In genomic region chr5:179457612-179458011, GRCh38 we compare ENCODE assay signal across 11 cellular contexts.
"Had no signal": no experiment of that assay in that cellular context is flagged by ENCODE, and none has a peak within 500 bp of the region (broad histone marks: within the 10 kb centered on the region; RNA-seq: fewer than 3 reads in every experiment).

No MANE protein-coding gene starts in this region.

- H3K4me2 ChIP-seq: GM23338 had no signal

- DNase-seq: GM23248, GOT3, H7, H9, HCEC 1CT, HFFc6 had no signal

- H3K4me3 Mint-ChIP-seq: GM23338, H9, HFFc6 had no signal

- H3K9me3 ChIP-seq: HAP-1 had no signal

- H3K4me1 ChIP-seq: HAP-1 had no signal

- H3K4me1 Mint-ChIP-seq: GM23338, H9 had no signal

- H2AFZ ChIP-seq: GM23248, GM23338 had no signal

- H3K27ac Mint-ChIP-seq: GM23338, H9, HFFc6 had no signal

- FAIRE-seq: H1, H54 had no signal

- ATAC-seq: GM23338, HCT116 had no signal

- H3K27ac ChIP-seq: GM23248 had no signal

- H3K9ac ChIP-seq: GM23248 had no signal

- H3K36me3 ChIP-seq: HAP-1 had no signal

- H3K4me3 ChIP-seq: GM23248, GM23338, HAP-1 had no signal
